Comparison of ENCODE assay signal across 15 cellular contexts in genomic region chr14:90603336-90603735, GRCh38.
A peak's percentile ranks its signal among the peaks of the same experiment; 100 is the strongest.
DNase-seq lines count a peak whose midpoint lies in the region; ATAC-seq and TF ChIP-seq lines count a peak whose summit lies in the region.
"Had no signal": no experiment of that assay in that cellular context is flagged by ENCODE, and none has a peak within 500 bp of the region (broad histone marks: within the 10 kb centered on the region; RNA-seq: fewer than 3 reads in every experiment).

No MANE protein-coding gene starts in this region.

- no peak for TF ChIP-seq CTCF in glutamatergic neuron (IDR thresholded peaks at IDR 0.05; ENCODE audit: partially characterized antibody, unreplicated experiment)

- H3K27me3 Mint-ChIP-seq in glutamatergic neuron (ENCODE audit: unreplicated experiment): peaks cover 6% of the 10 kb centered on the region

- peak overlapping the region; percentile 91 for H3K27ac Mint-ChIP-seq in glutamatergic neuron (ENCODE audit: unreplicated experiment)
- H3K27ac Mint-ChIP-seq: CD4-positive, alpha-beta memory T cell; HFFc6 had no signal

- peak; percentile 56 for DNase-seq in astrocyte of the hippocampus (ENCODE audit: low read depth, low spot score)
- DNase-seq in dermis microvascular lymphatic vessel endothelial cell (ENCODE audit: low read depth in 2 of 2): peak; percentile 73 to 86
- DNase-seq in glutamatergic neuron: no peak
- no peak for DNase-seq in GM03348 (ENCODE audit: low spot score)
- no peak for DNase-seq in HuH-7 (ENCODE audit: low spot score)
- DNase-seq in activated naive CD4-positive, alpha-beta T cell (lab: John Stamatoyannopoulos, UW): no peak
- DNase-seq: C1 segment of cervical spinal cord; Calu3; CD4-positive, alpha-beta memory T cell; COR-L47; DMS53; GF-D8; HFFc6 had no signal

- no peaks in the 10 kb centered on the region for H3K36me3 Mint-ChIP-seq in glutamatergic neuron (ENCODE audit: unreplicated experiment)
- H3K36me3 Mint-ChIP-seq: CD4-positive, alpha-beta memory T cell had no signal

- ATAC-seq in GM18867 (IDR thresholded peaks at IDR 0.05; ENCODE audit: unreplicated experiment): no peak
- ATAC-seq: GM23338 had no signal

- H3K4me1 Mint-ChIP-seq in glutamatergic neuron (ENCODE audit: low read depth, unreplicated experiment): peaks cover 45% of the 10 kb centered on the region
- H3K4me1 Mint-ChIP-seq: CD4-positive, alpha-beta memory T cell had no signal

- no peak overlapping the region for H3K4me3 Mint-ChIP-seq in glutamatergic neuron (ENCODE audit: unreplicated experiment)
- H3K4me3 Mint-ChIP-seq: CD4-positive, alpha-beta memory T cell; GM23338; HFFc6 had no signal

- peaks cover 15% of the 10 kb centered on the region for H3K9me3 Mint-ChIP-seq in glutamatergic neuron (ENCODE audit: unreplicated experiment)
- H3K9me3 Mint-ChIP-seq: GM23338, HFFc6 had no signal

Comparison
In these comparisons a context has a peak if more than half of its experiments do, and no peak if none do; other contexts are left out.
1. DNase-seq: peak in astrocyte of the hippocampus (single experiment) and dermis microvascular lymphatic vessel endothelial cell (2 of 2); none in glutamatergic neuron (single experiment), GM03348 (single experiment), HuH-7 (single experiment) and activated naive CD4-positive, alpha-beta T cell (0 of 4).